16 cellular contexts compared by ENCODE assay signal in genomic region chr11:45817191-45817590, GRCh38. TPM values are rescaled to one million over a fixed set of nuclear protein-coding genes. Genes with fewer than 3 reads are reported as not detected.
DNase-seq lines count a peak whose midpoint lies in the region; ATAC-seq and TF ChIP-seq lines count a peak whose summit lies in the region.
"Had no signal": no experiment of that assay in that cellular context is flagged by ENCODE, and none has a peak within 500 bp of the region (broad histone marks: within the 10 kb centered on the region; RNA-seq: fewer than 3 reads in every experiment).

No MANE protein-coding gene starts in this region.

- H3K36me3 Mint-ChIP-seq in mesothelial cell of epicardium: no peaks in the 10 kb centered on the region

- no peaks in the 10 kb centered on the region for H3K9me2 ChIP-seq in PC-9 (ENCODE audit: insufficient read depth)

- CTCF ChIA-PET in PC-9 (lab: Charles Lee): no interaction called here

- H2AFZ ChIP-seq in PC-9: no peak overlapping the region
- H2AFZ ChIP-seq: hepatocyte had no signal

- no peak overlapping the region for H3K4me2 ChIP-seq in PC-9
- H3K4me2 ChIP-seq: hepatocyte had no signal

- H3K79me2 ChIP-seq in PC-9 (ENCODE audit: low read depth): no peaks in the 10 kb centered on the region
- H3K79me2 ChIP-seq: hepatocyte had no signal

- no peaks in the 10 kb centered on the region; the same call in 1 of the 2 replicates for H3F3A ChIP-seq in PC-9 (ENCODE audit: insufficient read depth, low read depth)

- BruUV-seq in PC-9 (replicated peaks; lab: Mats Ljungman, UMichigan): no TSS peak

- no peak for TF ChIP-seq CTCF in PC-9 (conservative IDR thresholded peaks at IDR 0.05)
- TF ChIP-seq CTCF in mesothelial cell of epicardium (IDR thresholded peaks at IDR 0.05; ENCODE audit: unreplicated experiment): no peak

- DNase-seq in mesenteric fat pad (ENCODE audit: low spot score): peak; percentile 35
- DNase-seq in PC-9: no peak
- DNase-seq in SW 1271 (lab: John Stamatoyannopoulos, UW): no peak
- no peak for DNase-seq in mesothelial cell of epicardium (ENCODE audit: low spot score in 2 of 2, unreplicated experiment in 2 of 2)
- DNase-seq in SHP77 treated with DMSO at 0.1 percent for 48 hours (lab: John Stamatoyannopoulos, UW): no peak
- DNase-seq: CD8-positive, alpha-beta memory T cell; IMR-90; NCI-H2107; stimulated activated CD4-positive, alpha-beta T cell treated with anti-CD3 and anti-CD28 coated beads, Interleukin-2, amount 100 ng/mL, for 24 hours; stimulated activated naive CD8-positive, alpha-beta T cell treated with anti-CD3 and anti-CD28 coated beads, Interleukin-15, Interleukin-2, amounts not matched to agents 100 U/mL and 50 U/mL, for 24 hours had no signal

- H3K9me3 Mint-ChIP-seq in mesothelial cell of epicardium: peaks cover 4% of the 10 kb centered on the region

- H3K4me1 Mint-ChIP-seq in mesothelial cell of epicardium: peaks cover 5% of the 10 kb centered on the region
- H3K4me1 Mint-ChIP-seq: CD8-positive, alpha-beta memory T cell had no signal

- no peak overlapping the region for H3K27ac Mint-ChIP-seq in mesothelial cell of epicardium
- H3K27ac Mint-ChIP-seq: CD8-positive, alpha-beta memory T cell had no signal

- H4K20me1 ChIP-seq in PC-9 (ENCODE audit: insufficient read depth): no peaks in the 10 kb centered on the region

- H3K9me3 ChIP-seq in PC-9 (ENCODE audit: insufficient read depth, low read depth): no peaks in the 10 kb centered on the region
- H3K9me3 ChIP-seq: ovary had no signal

- H3K27ac ChIP-seq in PC-9: no peak overlapping the region
- H3K27ac ChIP-seq: hepatocyte, ovary had no signal

- POLR2A ChIA-PET in PC-9 (lab: Charles Lee; ENCODE audit: unreplicated experiment): interaction anchor here (0.5 kb wide), 1 partner anchor 11 kb away, joined by 4 read pairs; no protein-coding TSS in a partner anchor

- peaks cover 3% of the 10 kb centered on the region; the same call in 1 of the 2 replicates for H3K4me1 ChIP-seq in PC-9 (replicated peaks; ENCODE audit: insufficient read depth)

- no peaks in the 10 kb centered on the region for H3K36me3 ChIP-seq in PC-9 (ENCODE audit: low read depth)
- H3K36me3 ChIP-seq: ovary had no signal

- H3K27me3 ChIP-seq in PC-9 (ENCODE audit: insufficient read depth, low read depth): no peaks in the 10 kb centered on the region
- H3K27me3 ChIP-seq: hepatocyte, ovary had no signal

- no peak overlapping the region for H3K4me3 Mint-ChIP-seq in mesothelial cell of epicardium
- H3K4me3 Mint-ChIP-seq: CD8-positive, alpha-beta memory T cell had no signal

- H3K27me3 Mint-ChIP-seq in mesothelial cell of epicardium (ENCODE audit: low read depth): no peaks in the 10 kb centered on the region

- peak; percentile 84 for ATAC-seq in GM18873 (IDR thresholded peaks at IDR 0.05; ENCODE audit: low FRiP score, unreplicated experiment)
- peak; percentile 73 for ATAC-seq in GM21717 (IDR thresholded peaks at IDR 0.05; ENCODE audit: unreplicated experiment)
- peak; percentile 83 for ATAC-seq in HG03439 (IDR thresholded peaks at IDR 0.05; ENCODE audit: unreplicated experiment)
- ATAC-seq: stimulated activated naive CD8-positive, alpha-beta T cell treated with anti-CD3 and anti-CD28 coated beads, Interleukin-15, Interleukin-2, amounts not matched to agents 100 U/mL and 50 U/mL, for 24 hours had no signal

- intact Hi-C loops in PC-9 (cut with micrococcal nuclease; ENCODE audit: unreplicated experiment): no loop called here

- no peak overlapping the region for H3K4me3 ChIP-seq in PC-9
- H3K4me3 ChIP-seq: hepatocyte, lung, ovary had no signal

RNA-seq across cellular contexts. Expression of gene SLC35C1, which starts 12.2 kb away (rescaled TPM):
- total RNA-seq in mesenteric fat pad (81.0 TPM), PC-9 (2021) (15.2 and 15.6 TPM in 2 replicates), mesothelial cell of epicardium (13.2 to 14.6 TPM (median 14.5 TPM) in 3 replicates)

RNA-seq across cellular contexts. Expression of gene CRY2, which starts 30.1 kb away (rescaled TPM):
- total RNA-seq in mesenteric fat pad (69.9 TPM), PC-9 (2021) (17.5 and 27.3 TPM in 2 replicates), mesothelial cell of epicardium (33.8 to 35.9 TPM (median 34.3 TPM) in 3 replicates)
